Comparison of ENCODE assay signal across 23 cellular contexts in the genomic region with DNA sequence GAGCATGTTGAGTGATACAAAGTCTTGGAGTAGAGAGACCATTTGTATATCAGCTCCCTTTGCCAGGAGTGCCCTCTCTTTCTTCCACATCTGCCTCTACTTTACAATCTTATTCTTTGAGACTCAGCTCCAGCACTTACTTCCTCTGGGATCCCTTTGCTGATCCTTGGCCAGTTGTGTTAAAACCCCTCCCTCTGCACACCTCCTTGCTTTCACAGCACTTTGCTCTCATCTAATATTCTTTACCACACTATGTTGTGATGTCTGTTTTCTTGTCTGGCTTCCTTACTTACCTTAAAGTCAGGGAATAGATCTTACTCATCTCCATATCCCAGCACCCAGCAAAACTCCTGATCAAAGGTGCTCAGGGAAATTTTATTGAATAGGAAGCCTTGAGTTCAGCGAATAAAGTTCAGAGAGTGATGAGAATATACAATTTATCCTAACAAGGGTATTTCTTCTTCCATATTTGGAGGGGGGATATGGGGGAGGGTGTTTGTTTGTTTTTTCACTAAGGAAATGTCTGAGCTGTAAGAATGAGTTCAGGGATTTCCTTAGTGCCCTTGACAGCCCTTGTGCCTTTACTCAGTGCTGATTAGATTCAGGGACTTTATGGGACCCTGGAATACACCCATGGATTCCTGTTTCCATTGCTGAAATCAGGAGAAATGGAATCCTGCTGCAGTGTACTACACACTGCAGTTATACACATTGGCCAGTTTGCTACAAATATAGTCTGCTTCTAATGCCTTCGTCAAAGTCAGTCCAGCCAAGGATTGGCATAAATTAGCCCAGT.
"Had no signal": no experiment of that assay in that cellular context is flagged by ENCODE, and none has a peak within 500 bp of the region (broad histone marks: within the 10 kb centered on the region; RNA-seq: fewer than 3 reads in every experiment).

No MANE protein-coding gene starts in this region.

- H3K27me3 Mint-ChIP-seq: activated CD4-positive, alpha-beta T cell treated with anti-CD3 and anti-CD28 coated beads, Interleukin-2, amount 10 ng/mL, durations not matched to agents 7 days and 5 days; activated naive CD4-positive, alpha-beta T cell treated with anti-CD3 and anti-CD28 coated beads, Interleukin-2, amount 10 ng/mL, durations not matched to agents 7 days and 5 days; dendritic cell treated with granulocyte-macrophage colony-stimulating factor and Interleukin-4, amounts not matched to agents 40 ng/mL and 50 ng/mL, for 4 days; naive B cell; progenitor cell of endocrine pancreas had no signal

- H3K36me3 Mint-ChIP-seq: naive B cell had no signal

- H3K9me3 Mint-ChIP-seq: activated CD4-positive, alpha-beta T cell treated with anti-CD3 and anti-CD28 coated beads, Interleukin-2, amount 10 ng/mL, durations not matched to agents 7 days and 5 days; activated naive CD4-positive, alpha-beta T cell treated with anti-CD3 and anti-CD28 coated beads, Interleukin-2, amount 10 ng/mL, durations not matched to agents 7 days and 5 days; activated T-helper 2 cell treated with anti-CD3 and anti-CD28 coated beads, Interferon-gamma antibody, Interleukin-2, Interleukin-4, amounts not matched to agents 10 μg/mL and 5 μg/mL and 100 μg/mL, durations not matched to agents 14 hours and 24 hours and 36 hours; dendritic cell treated with granulocyte-macrophage colony-stimulating factor and Interleukin-4, amounts not matched to agents 40 ng/mL and 50 ng/mL, for 4 days; T-helper 1 cell treated with Interleukin-12 subunit alpha and Interleukin-12 subunit beta and Interleukin-4 antibody, amounts not matched to agents 30 μg/mL and 1 μg/mL, for 36 hours had no signal

- H3K27ac Mint-ChIP-seq: activated CD4-positive, alpha-beta T cell treated with anti-CD3 and anti-CD28 coated beads, Interleukin-2, amount 10 ng/mL, durations not matched to agents 7 days and 5 days; activated naive CD4-positive, alpha-beta T cell treated with anti-CD3 and anti-CD28 coated beads, Interleukin-2, amount 10 ng/mL, durations not matched to agents 7 days and 5 days; activated T-helper 2 cell treated with anti-CD3 and anti-CD28 coated beads, Interferon-gamma antibody, Interleukin-2, Interleukin-4, amounts not matched to agents 10 μg/mL and 5 μg/mL and 100 μg/mL, durations not matched to agents 14 hours and 24 hours and 36 hours; dendritic cell treated with granulocyte-macrophage colony-stimulating factor and Interleukin-4, amounts not matched to agents 40 ng/mL and 50 ng/mL, for 4 days; T-helper 1 cell treated with Interleukin-12 subunit alpha and Interleukin-12 subunit beta and Interleukin-4 antibody, amounts not matched to agents 30 μg/mL and 1 μg/mL, for 36 hours had no signal

- FAIRE-seq: islet of Langerhans had no signal

- H3K27ac ChIP-seq: neutrophil, right lobe of liver, thoracic aorta had no signal

- DNase-seq: activated CD4-positive, alpha-beta T cell treated with anti-CD3 and anti-CD28 coated beads, Interleukin-2, amount 10 ng/mL, durations not matched to agents 7 days and 5 days; activated CD4-positive, CD25-positive, alpha-beta regulatory T cell; activated CD8-positive, alpha-beta memory T cell treated with anti-CD3 and anti-CD28 coated beads for 24 hours; activated naive CD4-positive, alpha-beta T cell treated with anti-CD3 and anti-CD28 coated beads, Interleukin-2, amount 10 ng/mL, durations not matched to agents 7 days and 5 days; activated T-cell treated with anti-CD3 and anti-CD28 coated beads for 4 hours; body of pancreas; cerebellar nuclear complex; foreskin fibroblast; heart left ventricle; mesendoderm; naive B cell; right lobe of liver; stimulated activated CD4-positive, alpha-beta T cell treated with anti-CD3 and anti-CD28 coated beads, Interleukin-12 subunit alpha, Interleukin-12 subunit beta, amount 100 ng/mL, for 4 hours; stimulated activated naive CD8-positive, alpha-beta T cell treated with anti-CD3 and anti-CD28 coated beads, Interleukin-15, Interleukin-2, amounts not matched to agents 100 U/mL and 50 U/mL, for 24 hours had no signal

- H3K27me3 ChIP-seq: body of pancreas, heart left ventricle, neutrophil, right lobe of liver had no signal

- ATAC-seq: body of pancreas; esophagus mucosa; left lobe of liver; stimulated activated naive CD8-positive, alpha-beta T cell treated with anti-CD3 and anti-CD28 coated beads, Interleukin-15, Interleukin-2, amounts not matched to agents 100 U/mL and 50 U/mL, for 24 hours had no signal

- H3K36me3 ChIP-seq: heart left ventricle, neutrophil, right lobe of liver, thoracic aorta had no signal

- H3K4me3 Mint-ChIP-seq: activated CD4-positive, alpha-beta T cell treated with anti-CD3 and anti-CD28 coated beads, Interleukin-2, amount 10 ng/mL, durations not matched to agents 7 days and 5 days; activated naive CD4-positive, alpha-beta T cell treated with anti-CD3 and anti-CD28 coated beads, Interleukin-2, amount 10 ng/mL, durations not matched to agents 7 days and 5 days; dendritic cell treated with granulocyte-macrophage colony-stimulating factor and Interleukin-4, amounts not matched to agents 40 ng/mL and 50 ng/mL, for 4 days; naive B cell; T-helper 1 cell treated with Interleukin-12 subunit alpha and Interleukin-12 subunit beta and Interleukin-4 antibody, amounts not matched to agents 30 μg/mL and 1 μg/mL, for 36 hours had no signal

- H3K4me3 ChIP-seq: body of pancreas, heart left ventricle, right lobe of liver, thoracic aorta had no signal

- H3K9me3 ChIP-seq: body of pancreas, heart left ventricle, neutrophil, right lobe of liver, thoracic aorta had no signal
